ENCODE assay signal across 2 cellular contexts in genomic region chr11:134686418-134686817, GRCh38.
TF ChIP-seq lines count a peak whose summit lies in the region.

No MANE protein-coding gene starts in this region.

TF ChIP-seq in GM23338, 12 proteins besides CTCF, POLR2A, EP300 and RAD21:
- TF ChIP-seq ZNF462 (CRISPR knock-in tag; IDR thresholded peaks at IDR 0.05) (no peak), JUNB (IDR thresholded peaks at IDR 0.05; ENCODE audit: unreplicated experiment) (no peak), POLR2AphosphoS5 (IDR thresholded peaks at IDR 0.05; ENCODE audit: low read depth) (no peak), STAT1 (IDR thresholded peaks at IDR 0.05; ENCODE audit: unreplicated experiment) (no peak), REST (IDR thresholded peaks at IDR 0.05; ENCODE audit: unreplicated experiment) (peak; percentile 85), ZNF331 (CRISPR knock-in tag; IDR thresholded peaks at IDR 0.05; ENCODE audit: low read depth) (no peak)

TF ChIP-seq in WTC11, 78 proteins besides CTCF, POLR2A, EP300 and RAD21 (continued from another document):
- TF ChIP-seq ZSCAN18 (CRISPR knock-in tag; IDR thresholded peaks at IDR 0.05) = no peak
- TF ChIP-seq MXD4 (CRISPR knock-in tag; IDR thresholded peaks at IDR 0.05; ENCODE audit: borderline replicate concordance) = no peak
- no peak for TF ChIP-seq EMX1 (CRISPR knock-in tag; IDR thresholded peaks at IDR 0.05)
- no peak for TF ChIP-seq HMGA2 (CRISPR knock-in tag; IDR thresholded peaks at IDR 0.05)
